ENCODE assay signal across 15 cellular contexts in genomic region chr14:70183991-70184390, GRCh38. TPM values are rescaled to one million over a fixed set of nuclear protein-coding genes. Genes with fewer than 3 reads are reported as not detected.
A peak's percentile ranks its signal among the peaks of the same experiment; 100 is the strongest.
DNase-seq lines count a peak whose midpoint lies in the region; ATAC-seq and TF ChIP-seq lines count a peak whose summit lies in the region.
"Had no signal": no experiment of that assay in that cellular context is flagged by ENCODE, and none has a peak within 500 bp of the region (broad histone marks: within the 10 kb centered on the region; RNA-seq: fewer than 3 reads in every experiment).

No MANE protein-coding gene starts in this region.

- H3K4me1 Mint-ChIP-seq in memory B cell, result peaks cover 9% of the 10 kb centered on the region
- peaks cover 18% of the 10 kb centered on the region for H3K4me1 Mint-ChIP-seq in chondrocyte (ENCODE audit: low read depth)

- H3K27ac Mint-ChIP-seq in memory B cell (no peak overlapping the region), chondrocyte (ENCODE audit: unreplicated experiment) (no peak overlapping the region)
- H3K27ac Mint-ChIP-seq: activated CD4-positive, alpha-beta memory T cell treated with anti-CD3 and anti-CD28 coated beads, Interleukin-2, amount 10 ng/mL, durations not matched to agents 7 days and 5 days had no signal

- TF ChIP-seq CTCF in chondrocyte (IDR thresholded peaks at IDR 0.05), result no peak

- H3K36me3 Mint-ChIP-seq in memory B cell (no peaks in the 10 kb centered on the region), chondrocyte (ENCODE audit: low read depth) (no peaks in the 10 kb centered on the region)

- H3K9me3 Mint-ChIP-seq in memory B cell (no peaks in the 10 kb centered on the region), chondrocyte (ENCODE audit: low read depth) (no peaks in the 10 kb centered on the region)
- H3K9me3 Mint-ChIP-seq: activated CD4-positive, alpha-beta memory T cell treated with anti-CD3 and anti-CD28 coated beads, Interleukin-2, amount 10 ng/mL, durations not matched to agents 7 days and 5 days had no signal

- H3K4me3 Mint-ChIP-seq in memory B cell, result no peak overlapping the region
- no peak overlapping the region for H3K4me3 Mint-ChIP-seq in chondrocyte (ENCODE audit: unreplicated experiment)
- H3K4me3 Mint-ChIP-seq: activated CD4-positive, alpha-beta memory T cell treated with anti-CD3 and anti-CD28 coated beads, Interleukin-2, amount 10 ng/mL, durations not matched to agents 7 days and 5 days had no signal

- ATAC-seq in GM18867 (IDR thresholded peaks at IDR 0.05; ENCODE audit: unreplicated experiment), result peak; percentile 68
- peak; percentile 78 for ATAC-seq in GM21529 (IDR thresholded peaks at IDR 0.05; ENCODE audit: unreplicated experiment)
- ATAC-seq in HG03066 (IDR thresholded peaks at IDR 0.05; ENCODE audit: low read depth, unreplicated experiment), result peak; percentile 64
- peak; percentile 60 for ATAC-seq in memory B cell (ENCODE audit: low read depth)

- peaks cover 7% of the 10 kb centered on the region for H3K27me3 Mint-ChIP-seq in memory B cell
- H3K27me3 Mint-ChIP-seq in chondrocyte (ENCODE audit: low read depth), result peaks cover 11% of the 10 kb centered on the region

- DNase-seq in memory B cell (ENCODE audit: low spot score in 2 of 2), result no peak
- DNase-seq in stimulated activated CD4-positive, alpha-beta T cell treated with anti-CD3 and anti-CD28 coated beads, Interleukin-12 subunit alpha, Interleukin-12 subunit beta, amount 100 ng/mL, for 4 hours, result no peak
- DNase-seq in kidney glomerular epithelial cell (lab: John Stamatoyannopoulos, UW), result no peak
- DNase-seq in chondrocyte (ENCODE audit: low spot score), result no peak
- DNase-seq in stimulated activated CD8-positive, alpha-beta memory T cell treated with anti-CD3 and anti-CD28 coated beads, Interleukin-4, amount 100 ng/mL, for 48 hours, result no peak
- DNase-seq: activated CD4-positive, alpha-beta memory T cell treated with anti-CD3 and anti-CD28 coated beads, Interleukin-2, amount 10 ng/mL, durations not matched to agents 7 days and 5 days; activated naive CD4-positive, alpha-beta T cell; effector memory CD4-positive, alpha-beta T cell; NCI-H1436; NCI-H510A treated with DMSO at 0.1 percent for 48 hours; stimulated activated CD4-positive, alpha-beta T cell treated with anti-CD3 and anti-CD28 coated beads, Interleukin-4, amount 100 ng/mL, for 4 hours; T1000 had no signal

RNA-seq across cellular contexts. Expression of gene SLC8A3, which starts 4.8 kb away (rescaled TPM):
- total RNA-seq in chondrocyte, result 0.12 to 0.21 TPM (median 0.17 TPM) in 3 replicates
